In genomic region chr6:43669050-43669921, GRCh38 we compare ENCODE assay signal across 8 cellular contexts. TPM values are rescaled to one million over a fixed set of nuclear protein-coding genes. Genes with fewer than 3 reads are reported as not detected.
A peak's percentile ranks its signal among the peaks of the same experiment; 100 is the strongest.
DNase-seq lines count a peak whose midpoint lies in the region; ATAC-seq and TF ChIP-seq lines count a peak whose summit lies in the region.

No MANE protein-coding gene starts in this region.

- no peaks in the 10 kb centered on the region for H3K79me2 ChIP-seq in PC-3 (ENCODE audit: low read length)

- H2AFZ ChIP-seq in PC-3 (ENCODE audit: low read length): no peak overlapping the region

- no peaks in the 10 kb centered on the region for H3K9me2 ChIP-seq in PC-3 (replicated peaks; ENCODE audit: low read length)

- no peak overlapping the region; the same call in 1 of the 2 replicates for H3K9ac ChIP-seq in PC-3 (ENCODE audit: low read length)

- no TSS peak for BruUV-seq in PC-3 (replicated peaks; lab: Mats Ljungman, UMichigan)

- H3K27ac ChIP-seq in PC-3 (ENCODE audit: low read length): peak overlapping the region; percentile 80
- H3K27ac ChIP-seq in esophagus (ENCODE audit: low read depth in 2 of 2, low read length in 1 of 2): peak overlapping the region; percentile 77 to 92

- peak overlapping the region; percentile 35 for H3K4me2 ChIP-seq in PC-3 (ENCODE audit: low read length)

- H3K4me3 Mint-ChIP-seq in neural crest cell: peak overlapping the region; percentile 54

- TF ChIP-seq CTCF in AG09319 (IDR thresholded peaks at IDR 0.05; ENCODE audit: low read depth, low read length) (no peak), PC-3 (conservative IDR thresholded peaks at IDR 0.05; ENCODE audit: low read depth, low read length) (no peak), neural crest cell (conservative IDR thresholded peaks at IDR 0.05) (no peak)

- intact Hi-C loops in PC-3 (cut with micrococcal nuclease): loop anchor here (5.0 to 10.0 kb wide), 2 partner anchors 56 to 83 kb away; no protein-coding TSS in a partner anchor

- H3K9me3 Mint-ChIP-seq in neural crest cell: no peaks in the 10 kb centered on the region

- H3K4me3 ChIP-seq in PC-3 (ENCODE audit: low read length) (no peak overlapping the region), esophagus (ENCODE audit: low read depth in 1 of 2, low read length in 2 of 2) (no peak overlapping the region)

- POLR2A ChIA-PET in PC-3 (lab: Charles Lee; ENCODE audit: unreplicated experiment): no interaction called here

- no peak overlapping the region for H3K27ac Mint-ChIP-seq in neural crest cell (ENCODE audit: unreplicated experiment)

- H3K4me1 Mint-ChIP-seq in neural crest cell: peaks cover 19% of the 10 kb centered on the region

- no peaks in the 10 kb centered on the region for H4K20me1 ChIP-seq in PC-3 (ENCODE audit: low read length)

- H3K9me3 ChIP-seq in PC-3 (ENCODE audit: low read length): no peaks in the 10 kb centered on the region
- H3K9me3 ChIP-seq in esophagus (ENCODE audit: control insufficient read depth in 2 of 2, insufficient read depth in 1 of 2, low read depth in 1 of 2, low read length in 1 of 2): no peaks in the 10 kb centered on the region

- CTCF ChIA-PET in PC-3 (lab: Charles Lee): interaction anchor here (1.1 kb wide), 1 partner anchor 104 kb away, joined by 3 read pairs; no protein-coding TSS in a partner anchor

- no peaks in the 10 kb centered on the region for H3K27me3 ChIP-seq in PC-3 (ENCODE audit: low read length)
- H3K27me3 ChIP-seq in esophagus (ENCODE audit: control insufficient read depth in 1 of 2, insufficient read depth in 2 of 2, low read length in 2 of 2): no peaks in the 10 kb centered on the region

- H3K36me3 ChIP-seq in PC-3 (ENCODE audit: low read depth, low read length) (peaks cover 13% of the 10 kb centered on the region), esophagus (ENCODE audit: control insufficient read depth in 2 of 2, insufficient read depth in 2 of 2, low read length in 1 of 2) (peaks cover 11 to 16% of the 10 kb centered on the region in 2 donors)

- H3K27me3 Mint-ChIP-seq in neural crest cell (ENCODE audit: low read depth): peaks cover 13% of the 10 kb centered on the region

- ATAC-seq in PC-3 (no peak), GM18511 (IDR thresholded peaks at IDR 0.05; ENCODE audit: unreplicated experiment) (no peak), GM21717 (IDR thresholded peaks at IDR 0.05; ENCODE audit: unreplicated experiment) (no peak), GM21737 (IDR thresholded peaks at IDR 0.05; ENCODE audit: unreplicated experiment) (no peak)

- WGBS in esophagus, 2 donors: 47 to 53% methylated on average over 15 of the region's 15 CpGs

- H3K36me3 Mint-ChIP-seq in neural crest cell (ENCODE audit: low read depth): no peaks in the 10 kb centered on the region

- no peaks in the 10 kb centered on the region for H3F3A ChIP-seq in PC-3 (ENCODE audit: low read length, unreplicated experiment)

- DNase-seq in AG09319 (ENCODE audit: extremely low read depth, low read depth) (peak; percentile 14), PC-3 (no peak), neural crest cell (ENCODE audit: low read depth, low spot score) (no peak)
- DNase-seq in stimulated activated CD4-positive, alpha-beta T cell treated with anti-CD3 and anti-CD28 coated beads, Interleukin-4, amount 100 ng/mL, for 4 hours: no peak

- H3K4me1 ChIP-seq in PC-3 (ENCODE audit: insufficient read depth, low read length) (peaks cover 46% of the 10 kb centered on the region), esophagus (ENCODE audit: control insufficient read depth in 2 of 2, insufficient read depth in 2 of 2, low read length in 1 of 2) (peaks cover 15 to 28% of the 10 kb centered on the region in 2 donors)

RNA-seq across cellular contexts. Expression of gene MRPS18A, which starts 18.3 kb away (rescaled TPM):
- total RNA-seq in PC-3 (2014; rRNA removed) (91.5 and 105 TPM in 2 replicates), neural crest cell (49.5 and 50.6 TPM in 2 replicates)
- 10 to 100 TPM; 33.3 to 70.0 TPM for polyA plus RNA-seq in esophagus

RNA-seq across cellular contexts. Expression of gene RSPH9, which starts 24.4 kb away (rescaled TPM):
- total RNA-seq in PC-3 (2014; rRNA removed): not detected in 2 replicates
- under 1 TPM; 0.14 to 0.16 TPM for polyA plus RNA-seq in esophagus
- 0.57 and 0.63 TPM in 2 replicates for total RNA-seq in neural crest cell

RNA-seq across cellular contexts. Expression of gene MAD2L1BP, which starts 33.6 kb away (rescaled TPM):
- total RNA-seq in PC-3 (2014; rRNA removed) (25.1 and 40.9 TPM in 2 replicates), neural crest cell (43.2 and 43.5 TPM in 2 replicates)
- 10 to 100 TPM; 10.1 to 23.6 TPM for polyA plus RNA-seq in esophagus

RNA-seq across cellular contexts. Expression of gene GTPBP2, which starts 40.2 kb away (rescaled TPM):
- 38.1 and 47.6 TPM in 2 replicates for total RNA-seq in PC-3 (2014; rRNA removed)
- 10 to 100 TPM; 62.2 to 76.8 TPM for polyA plus RNA-seq in esophagus
- 70.0 and 70.6 TPM in 2 replicates for total RNA-seq in neural crest cell
